ENCODE assay signal across 1 cellular context in the genomic region with DNA sequence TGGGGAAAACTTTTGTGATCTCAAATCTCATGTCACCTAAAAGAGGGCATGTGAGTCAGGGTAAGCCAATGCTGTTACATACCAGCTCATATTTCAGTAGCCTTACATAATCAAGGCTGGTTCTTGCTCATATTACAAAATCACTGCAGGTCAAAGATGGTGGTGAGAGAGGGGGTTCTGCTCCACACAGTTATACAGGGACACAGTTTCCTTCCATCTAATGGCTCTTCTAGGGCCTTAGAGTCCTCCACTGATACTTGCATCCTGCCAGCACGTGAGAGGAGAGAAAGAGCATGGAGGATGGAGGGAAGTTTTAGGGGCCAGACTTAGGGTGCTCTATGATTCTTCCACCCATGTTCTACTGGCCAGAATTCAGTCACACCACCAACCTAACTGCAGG.
TF ChIP-seq lines count a peak whose summit lies in the region.

No MANE protein-coding gene starts in this region.

TF ChIP-seq in GM12878, 131 proteins besides CTCF, POLR2A, EP300 and RAD21 (continued from another document):
- TF ChIP-seq, protein P1, sequence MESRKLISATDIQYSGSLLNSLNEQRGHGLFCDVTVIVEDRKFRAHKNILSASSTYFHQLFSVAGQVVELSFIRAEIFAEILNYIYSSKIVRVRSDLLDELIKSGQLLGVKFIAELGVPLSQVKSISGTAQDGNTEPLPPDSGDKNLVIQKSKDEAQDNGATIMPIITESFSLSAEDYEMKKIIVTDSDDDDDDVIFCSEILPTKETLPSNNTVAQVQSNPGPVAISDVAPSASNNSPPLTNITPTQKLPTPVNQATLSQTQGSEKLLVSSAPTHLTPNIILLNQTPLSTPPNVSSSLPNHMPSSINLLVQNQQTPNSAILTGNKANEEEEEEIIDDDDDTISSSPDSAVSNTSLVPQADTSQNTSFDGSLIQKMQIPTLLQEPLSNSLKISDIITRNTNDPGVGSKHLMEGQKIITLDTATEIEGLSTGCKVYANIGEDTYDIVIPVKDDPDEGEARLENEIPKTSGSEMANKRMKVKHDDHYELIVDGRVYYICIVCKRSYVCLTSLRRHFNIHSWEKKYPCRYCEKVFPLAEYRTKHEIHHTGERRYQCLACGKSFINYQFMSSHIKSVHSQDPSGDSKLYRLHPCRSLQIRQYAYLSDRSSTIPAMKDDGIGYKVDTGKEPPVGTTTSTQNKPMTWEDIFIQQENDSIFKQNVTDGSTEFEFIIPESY (IDR thresholded peaks at IDR 0.05) = no peak
- TF ChIP-seq CHD4 (IDR thresholded peaks at IDR 0.05) (no peak), NR2F1 (conservative IDR thresholded peaks at IDR 0.05) (no peak), HSF1 (IDR thresholded peaks at IDR 0.05; ENCODE audit: low read depth, low read length) (no peak), FOS (IDR thresholded peaks at IDR 0.05; ENCODE audit: borderline replicate concordance, extremely low read depth, insufficient read length) (no peak), TBL1XR1 (IDR thresholded peaks at IDR 0.05; ENCODE audit: low read depth, low read length) (no peak), MEF2A (IDR thresholded peaks at IDR 0.05; ENCODE audit: insufficient read depth, low read depth, low read length) (no peak)
TF ChIP-seq in GM12878: peak in this region for 0.
